ENCODE assay signal across 10 cellular contexts in the genomic region with DNA sequence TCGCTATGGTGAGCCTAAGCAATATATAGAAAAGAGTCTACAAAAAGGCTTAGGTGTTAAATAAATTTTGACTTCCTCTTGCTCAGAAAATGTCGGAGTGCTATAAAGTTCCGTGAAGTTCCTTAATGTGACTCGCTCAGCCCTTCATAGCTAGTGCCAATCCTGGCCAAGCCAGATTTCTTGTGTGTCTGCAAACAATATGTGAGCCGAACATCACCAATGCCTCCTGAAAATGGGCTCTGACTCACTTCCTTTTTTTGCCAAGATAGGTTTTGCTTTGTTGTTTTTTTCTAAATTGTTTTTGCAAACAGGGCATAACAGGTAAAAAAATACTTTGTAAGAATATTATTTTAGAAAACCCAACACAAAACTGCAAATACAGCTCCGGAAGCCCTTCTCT. TPM values are rescaled to one million over a fixed set of nuclear protein-coding genes. Genes with fewer than 3 reads are reported as not detected.
DNase-seq lines count a peak whose midpoint lies in the region; ATAC-seq and TF ChIP-seq lines count a peak whose summit lies in the region.
"Had no signal": no experiment of that assay in that cellular context is flagged by ENCODE, and none has a peak within 500 bp of the region (broad histone marks: within the 10 kb centered on the region; RNA-seq: fewer than 3 reads in every experiment).

No MANE protein-coding gene starts in this region.

- peaks cover 8% of the 10 kb centered on the region for H3K9me3 Mint-ChIP-seq in T-helper 1 cell treated with Interleukin-12 subunit alpha and Interleukin-12 subunit beta and Interleukin-4 antibody, amounts not matched to agents 30 μg/mL and 1 μg/mL, for 36 hours

- H3K4me3 ChIP-seq in left ventricle myocardium inferior (no peak overlapping the region), transverse colon (no peak overlapping the region), smooth muscle cell (no peak overlapping the region)
- H3K4me3 ChIP-seq: adrenal gland had no signal

- peaks cover 92% of the 10 kb centered on the region for H3K4me1 ChIP-seq in left ventricle myocardium inferior
- peaks cover 0 to 38% (median 7%) of the 10 kb centered on the region in 4 donors for H3K4me1 ChIP-seq in transverse colon
- H3K4me1 ChIP-seq in smooth muscle cell (ENCODE audit: low read depth) = no peaks in the 10 kb centered on the region

- no peak for TF ChIP-seq POLR2A in transverse colon (IDR thresholded peaks at IDR 0.05)

- peaks cover 38% of the 10 kb centered on the region for H3K4me1 Mint-ChIP-seq in T-helper 1 cell treated with Interleukin-12 subunit alpha and Interleukin-12 subunit beta and Interleukin-4 antibody, amounts not matched to agents 30 μg/mL and 1 μg/mL, for 36 hours (ENCODE audit: low read depth)

- H3K36me3 Mint-ChIP-seq in T-helper 1 cell treated with Interleukin-12 subunit alpha and Interleukin-12 subunit beta and Interleukin-4 antibody, amounts not matched to agents 30 μg/mL and 1 μg/mL, for 36 hours (ENCODE audit: low read depth) = peaks cover 51% of the 10 kb centered on the region

- H3K36me3 ChIP-seq in left ventricle myocardium inferior = peaks cover 32% of the 10 kb centered on the region
- H3K36me3 ChIP-seq in transverse colon = peaks cover 0 to 4% (median 0%) of the 10 kb centered on the region in 4 donors
- peaks cover 4% of the 10 kb centered on the region for H3K36me3 ChIP-seq in smooth muscle cell (ENCODE audit: low read depth)
- H3K36me3 ChIP-seq: adrenal gland had no signal

- H3K4me3 Mint-ChIP-seq in T-helper 1 cell treated with Interleukin-12 subunit alpha and Interleukin-12 subunit beta and Interleukin-4 antibody, amounts not matched to agents 30 μg/mL and 1 μg/mL, for 36 hours = peak overlapping the region; percentile 59

- 72 to 86% methylated on average over 6 of the region's 6 CpGs for WGBS in transverse colon (ENCODE audit: low coverage in 1 of 2), 2 donors
- 90% methylated on average over 6 of the region's 6 CpGs for WGBS in smooth muscle cell (ENCODE audit: low lambda C conversion rate)

- in situ Hi-C loops in transverse colon (cut with MboI; ENCODE audit: low pct_ligation_motif_present in 1 of 4, low pct_unique_long_range_greater_than_20kb in 1 of 4, low sequenced_read_pairs in 3 of 4) = no loop called here

- peaks cover 64% of the 10 kb centered on the region for H3K79me2 ChIP-seq in smooth muscle cell (ENCODE audit: low read depth)

- no peak overlapping the region for H3K9ac ChIP-seq in smooth muscle cell (ENCODE audit: low read depth)

- TF ChIP-seq CTCF in left ventricle myocardium inferior (IDR thresholded peaks at IDR 0.05; ENCODE audit: borderline replicate concordance) = no peak
- TF ChIP-seq CTCF in transverse colon (IDR thresholded peaks at IDR 0.05) = no peak
- TF ChIP-seq CTCF in smooth muscle cell (IDR thresholded peaks at IDR 0.05; ENCODE audit: borderline replicate concordance, insufficient read depth, poor library complexity, severe bottlenecking) = no peak

- H3K27me3 ChIP-seq in left ventricle myocardium inferior (ENCODE audit: low read depth) = no peaks in the 10 kb centered on the region
- H3K27me3 ChIP-seq in transverse colon = no peaks in the 10 kb centered on the region
- no peaks in the 10 kb centered on the region for H3K27me3 ChIP-seq in smooth muscle cell (ENCODE audit: low read depth)
- H3K27me3 ChIP-seq: adrenal gland had no signal

- H4K20me1 ChIP-seq in smooth muscle cell (ENCODE audit: low read depth) = peaks cover 67% of the 10 kb centered on the region

- peak overlapping the region; percentile 84 for H3K27ac Mint-ChIP-seq in T-helper 1 cell treated with Interleukin-12 subunit alpha and Interleukin-12 subunit beta and Interleukin-4 antibody, amounts not matched to agents 30 μg/mL and 1 μg/mL, for 36 hours

- no peaks in the 10 kb centered on the region for H3F3A ChIP-seq in smooth muscle cell (ENCODE audit: low read depth)

- DNase-seq in left ventricle myocardium inferior (no peak), cardiac septum (ENCODE audit: low spot score) (no peak), fibroblast of gingiva (ENCODE audit: low read depth) (peak; percentile 52), transverse colon (no peak), smooth muscle cell (lab: John Stamatoyannopoulos, UW; ENCODE audit: unreplicated experiment) (no peak)
- DNase-seq: NCI-H1105 treated with DMSO at 0.1 percent for 48 hours had no signal

- intact Hi-C loops in left ventricle myocardium inferior (cut with micrococcal nuclease) = loop anchor here (5.0 kb wide), 1 partner anchor 232 kb away; no protein-coding TSS in a partner anchor
- intact Hi-C loops in cardiac septum (cut with DNase I) = no loop called here
- intact Hi-C loops in transverse colon (cut with DNase I; ENCODE audit: low total_unique reads) = no loop called here

- no peak overlapping the region for H2AFZ ChIP-seq in smooth muscle cell (ENCODE audit: low read depth)

- H3K9me3 ChIP-seq in left ventricle myocardium inferior (replicated peaks) (no peaks in the 10 kb centered on the region), transverse colon (no peaks in the 10 kb centered on the region), smooth muscle cell (replicated peaks; ENCODE audit: low read depth) (no peaks in the 10 kb centered on the region)
- H3K9me3 ChIP-seq: adrenal gland had no signal

- no peak for ATAC-seq in GM18519 (IDR thresholded peaks at IDR 0.05; ENCODE audit: low FRiP score, unreplicated experiment)
- no peak for ATAC-seq in GM19395 (IDR thresholded peaks at IDR 0.05; ENCODE audit: unreplicated experiment)

- H3K27ac ChIP-seq in left ventricle myocardium inferior (replicated peaks) (peak overlapping the region; percentile 98), transverse colon (peak overlapping the region; percentile 3 to 38 (median 14)), smooth muscle cell (ENCODE audit: low read depth) (no peak overlapping the region)
- H3K27ac ChIP-seq: adrenal gland had no signal

- H3K27me3 Mint-ChIP-seq in T-helper 1 cell treated with Interleukin-12 subunit alpha and Interleukin-12 subunit beta and Interleukin-4 antibody, amounts not matched to agents 30 μg/mL and 1 μg/mL, for 36 hours (ENCODE audit: low read depth) = no peaks in the 10 kb centered on the region

- no peak for TF ChIP-seq EP300 in transverse colon (IDR thresholded peaks at IDR 0.05; ENCODE audit: low read depth)

- H3K4me2 ChIP-seq in smooth muscle cell = no peak overlapping the region

RNA-seq across cellular contexts. Expression of gene CDC42EP3, which starts 26.1 kb away (rescaled TPM):
- total RNA-seq in left ventricle myocardium inferior = 81.9 TPM
- 194 TPM for total RNA-seq in cardiac septum
- total RNA-seq in transverse colon = 100 to 1,000 TPM in 1 of 4 donors, 10 to 100 TPM in 3; 20.6 to 104 (median 31.8) TPM
- total RNA-seq in smooth muscle cell = 45.0 and 51.1 TPM in 2 replicates
- 40.0 and 71.3 TPM in 2 replicates for polyA plus RNA-seq in smooth muscle cell
